In the genomic region with DNA sequence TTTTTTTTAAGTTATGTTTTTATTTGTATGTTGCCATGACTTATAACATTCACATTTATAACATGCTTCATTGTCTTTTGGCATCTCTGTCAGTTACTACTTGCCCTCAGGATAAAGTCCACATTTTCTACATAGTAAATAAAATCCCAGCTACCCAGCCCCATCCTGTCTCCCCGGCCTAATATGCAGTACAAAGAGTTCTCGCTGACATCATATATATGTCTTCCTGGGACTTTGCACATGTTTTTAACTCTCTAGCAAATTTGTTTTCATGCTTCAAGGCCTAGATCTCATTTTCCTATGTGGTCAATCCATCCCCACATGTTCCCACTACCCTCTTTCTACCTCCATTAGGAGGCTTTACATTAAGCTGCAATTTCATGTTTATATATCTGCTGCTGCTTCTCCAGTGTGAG, we compare ENCODE assay signal across 1 cellular context.
TF ChIP-seq lines count a peak whose summit lies in the region.

No MANE protein-coding gene starts in this region.

TF ChIP-seq in GM23338, 12 proteins besides CTCF, POLR2A, EP300 and RAD21:
- TF ChIP-seq ZNF462 (CRISPR knock-in tag; IDR thresholded peaks at IDR 0.05) (no peak), ZNF331 (CRISPR knock-in tag; IDR thresholded peaks at IDR 0.05; ENCODE audit: low read depth) (no peak), POLR2AphosphoS5 (IDR thresholded peaks at IDR 0.05; ENCODE audit: low read depth) (no peak), STAT1 (IDR thresholded peaks at IDR 0.05; ENCODE audit: unreplicated experiment) (no peak), EZH2 (IDR thresholded peaks at IDR 0.05; ENCODE audit: low read depth, unreplicated experiment) (no peak), ZNF114 (CRISPR knock-in tag; IDR thresholded peaks at IDR 0.05) (no peak), JUNB (IDR thresholded peaks at IDR 0.05; ENCODE audit: unreplicated experiment) (no peak), CREB1 (CRISPR knock-in tag; IDR thresholded peaks at IDR 0.05; ENCODE audit: low read depth) (no peak), NANOG (IDR thresholded peaks at IDR 0.05; ENCODE audit: borderline replicate concordance) (no peak)
- TF ChIP-seq, protein P1, sequence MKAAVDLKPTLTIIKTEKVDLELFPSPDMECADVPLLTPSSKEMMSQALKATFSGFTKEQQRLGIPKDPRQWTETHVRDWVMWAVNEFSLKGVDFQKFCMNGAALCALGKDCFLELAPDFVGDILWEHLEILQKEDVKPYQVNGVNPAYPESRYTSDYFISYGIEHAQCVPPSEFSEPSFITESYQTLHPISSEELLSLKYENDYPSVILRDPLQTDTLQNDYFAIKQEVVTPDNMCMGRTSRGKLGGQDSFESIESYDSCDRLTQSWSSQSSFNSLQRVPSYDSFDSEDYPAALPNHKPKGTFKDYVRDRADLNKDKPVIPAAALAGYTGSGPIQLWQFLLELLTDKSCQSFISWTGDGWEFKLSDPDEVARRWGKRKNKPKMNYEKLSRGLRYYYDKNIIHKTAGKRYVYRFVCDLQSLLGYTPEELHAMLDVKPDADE (IDR thresholded peaks at IDR 0.05) = no peak
- TF ChIP-seq, protein P2, sequence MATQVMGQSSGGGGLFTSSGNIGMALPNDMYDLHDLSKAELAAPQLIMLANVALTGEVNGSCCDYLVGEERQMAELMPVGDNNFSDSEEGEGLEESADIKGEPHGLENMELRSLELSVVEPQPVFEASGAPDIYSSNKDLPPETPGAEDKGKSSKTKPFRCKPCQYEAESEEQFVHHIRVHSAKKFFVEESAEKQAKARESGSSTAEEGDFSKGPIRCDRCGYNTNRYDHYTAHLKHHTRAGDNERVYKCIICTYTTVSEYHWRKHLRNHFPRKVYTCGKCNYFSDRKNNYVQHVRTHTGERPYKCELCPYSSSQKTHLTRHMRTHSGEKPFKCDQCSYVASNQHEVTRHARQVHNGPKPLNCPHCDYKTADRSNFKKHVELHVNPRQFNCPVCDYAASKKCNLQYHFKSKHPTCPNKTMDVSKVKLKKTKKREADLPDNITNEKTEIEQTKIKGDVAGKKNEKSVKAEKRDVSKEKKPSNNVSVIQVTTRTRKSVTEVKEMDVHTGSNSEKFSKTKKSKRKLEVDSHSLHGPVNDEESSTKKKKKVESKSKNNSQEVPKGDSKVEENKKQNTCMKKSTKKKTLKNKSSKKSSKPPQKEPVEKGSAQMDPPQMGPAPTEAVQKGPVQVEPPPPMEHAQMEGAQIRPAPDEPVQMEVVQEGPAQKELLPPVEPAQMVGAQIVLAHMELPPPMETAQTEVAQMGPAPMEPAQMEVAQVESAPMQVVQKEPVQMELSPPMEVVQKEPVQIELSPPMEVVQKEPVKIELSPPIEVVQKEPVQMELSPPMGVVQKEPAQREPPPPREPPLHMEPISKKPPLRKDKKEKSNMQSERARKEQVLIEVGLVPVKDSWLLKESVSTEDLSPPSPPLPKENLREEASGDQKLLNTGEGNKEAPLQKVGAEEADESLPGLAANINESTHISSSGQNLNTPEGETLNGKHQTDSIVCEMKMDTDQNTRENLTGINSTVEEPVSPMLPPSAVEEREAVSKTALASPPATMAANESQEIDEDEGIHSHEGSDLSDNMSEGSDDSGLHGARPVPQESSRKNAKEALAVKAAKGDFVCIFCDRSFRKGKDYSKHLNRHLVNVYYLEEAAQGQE (IDR thresholded peaks at IDR 0.05; ENCODE audit: unreplicated experiment) = no peak
TF ChIP-seq in GM23338: peak in this region for 0.
